Comparison of ENCODE assay signal across 1 cellular context in the genomic region with DNA sequence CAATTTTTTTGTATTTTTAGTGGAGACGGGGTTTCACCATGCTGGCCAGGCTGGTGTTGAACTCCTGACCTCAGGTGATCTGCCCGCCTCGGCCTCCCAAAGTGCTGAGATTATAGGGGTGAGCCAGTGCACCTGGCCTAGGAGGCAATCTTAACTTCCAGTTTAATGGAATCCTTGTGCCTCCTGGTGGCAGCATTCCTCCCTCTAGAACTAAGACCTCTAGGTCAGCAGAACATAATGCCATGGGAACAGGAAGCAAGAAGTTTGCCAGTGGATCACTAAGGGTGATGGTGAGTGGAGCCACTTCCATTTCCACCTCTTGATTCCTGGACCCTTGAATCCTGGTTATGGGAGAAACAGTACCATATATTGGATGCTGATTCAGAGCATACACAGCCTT.
TF ChIP-seq lines count a peak whose summit lies in the region.
"Not testable (repeated sequence)": the region's sequence is repeated elsewhere in the genome, so short reads cannot be mapped to it uniquely, and the experiment has no call there.

No MANE protein-coding gene starts in this region.

TF ChIP-seq in K562, 482 proteins besides CTCF, POLR2A, EP300 and RAD21:
- TF ChIP-seq MAFG (tag; conservative IDR thresholded peaks at IDR 0.05): peak; percentile 34
- TF ChIP-seq SMC3 (conservative IDR thresholded peaks at IDR 0.05; ENCODE audit: insufficient read depth, low read depth, low read length): peak; percentile 42; the same call in 1 of the 2 replicates
- peak; percentile 63 for TF ChIP-seq MAFK (IDR thresholded peaks at IDR 0.05; ENCODE audit: low read length)
- TF ChIP-seq, protein P1, sequence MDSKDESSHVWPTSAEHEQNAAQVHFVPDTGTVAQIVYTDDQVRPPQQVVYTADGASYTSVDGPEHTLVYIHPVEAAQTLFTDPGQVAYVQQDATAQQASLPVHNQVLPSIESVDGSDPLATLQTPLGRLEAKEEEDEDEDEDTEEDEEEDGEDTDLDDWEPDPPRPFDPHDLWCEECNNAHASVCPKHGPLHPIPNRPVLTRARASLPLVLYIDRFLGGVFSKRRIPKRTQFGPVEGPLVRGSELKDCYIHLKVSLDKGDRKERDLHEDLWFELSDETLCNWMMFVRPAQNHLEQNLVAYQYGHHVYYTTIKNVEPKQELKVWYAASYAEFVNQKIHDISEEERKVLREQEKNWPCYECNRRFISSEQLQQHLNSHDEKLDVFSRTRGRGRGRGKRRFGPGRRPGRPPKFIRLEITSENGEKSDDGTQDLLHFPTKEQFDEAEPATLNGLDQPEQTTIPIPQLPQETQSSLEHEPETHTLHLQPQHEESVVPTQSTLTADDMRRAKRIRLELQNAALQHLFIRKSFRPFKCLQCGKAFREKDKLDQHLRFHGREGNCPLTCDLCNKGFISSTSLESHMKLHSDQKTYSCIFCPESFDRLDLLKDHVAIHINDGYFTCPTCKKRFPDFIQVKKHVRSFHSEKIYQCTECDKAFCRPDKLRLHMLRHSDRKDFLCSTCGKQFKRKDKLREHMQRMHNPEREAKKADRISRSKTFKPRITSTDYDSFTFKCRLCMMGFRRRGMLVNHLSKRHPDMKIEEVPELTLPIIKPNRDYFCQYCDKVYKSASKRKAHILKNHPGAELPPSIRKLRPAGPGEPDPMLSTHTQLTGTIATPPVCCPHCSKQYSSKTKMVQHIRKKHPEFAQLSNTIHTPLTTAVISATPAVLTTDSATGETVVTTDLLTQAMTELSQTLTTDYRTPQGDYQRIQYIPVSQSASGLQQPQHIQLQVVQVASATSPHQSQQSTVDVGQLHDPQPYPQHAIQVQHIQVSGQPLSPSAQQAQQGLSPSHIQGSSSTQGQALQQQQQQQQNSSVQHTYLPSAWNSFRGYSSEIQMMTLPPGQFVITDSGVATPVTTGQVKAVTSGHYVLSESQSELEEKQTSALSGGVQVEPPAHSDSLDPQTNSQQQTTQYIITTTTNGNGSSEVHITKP (IDR thresholded peaks at IDR 0.05; ENCODE audit: partially characterized antibody): peak; percentile 37
- TF ChIP-seq ARID2 (IDR thresholded peaks at IDR 0.05): 0 out of 2 replicates have a peak, but pooled peaks have one; percentile 26
- peak; percentile 61; the same call in 1 of the 2 replicates for TF ChIP-seq ETV5 (CRISPR knock-in tag; IDR thresholded peaks at IDR 0.05; ENCODE audit: low read depth)
- peak; percentile 71 for TF ChIP-seq RFX1 (IDR thresholded peaks at IDR 0.05)
- TF ChIP-seq TCF3 (CRISPR knock-in tag; IDR thresholded peaks at IDR 0.05): 0 out of 2 replicates have a peak, but pooled peaks have one; percentile 24
- peak; percentile 37 to 38; a peak in 2 of 4 replicates for TF ChIP-seq KDM1A (IDR thresholded peaks at IDR 0.05)
- TF ChIP-seq ZNF316 (IDR thresholded peaks at IDR 0.05): peak; percentile 26; the same call in 1 of the 2 replicates
- TF ChIP-seq, protein P2, sequence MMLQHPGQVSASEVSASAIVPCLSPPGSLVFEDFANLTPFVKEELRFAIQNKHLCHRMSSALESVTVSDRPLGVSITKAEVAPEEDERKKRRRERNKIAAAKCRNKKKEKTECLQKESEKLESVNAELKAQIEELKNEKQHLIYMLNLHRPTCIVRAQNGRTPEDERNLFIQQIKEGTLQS (IDR thresholded peaks at IDR 0.05): not testable (repeated sequence)
- TF ChIP-seq, protein P2 (CRISPR knock-in tag; conservative IDR thresholded peaks at IDR 0.05): peak; percentile 58; the same call in 1 of the 2 replicates
- peak; percentile 34; the same call in 1 of the 2 replicates for TF ChIP-seq CTBP1 (IDR thresholded peaks at IDR 0.05; ENCODE audit: borderline replicate concordance)
- TF ChIP-seq RB1 (IDR thresholded peaks at IDR 0.05; ENCODE audit: low read depth): peak; percentile 30; the same call in 1 of the 2 replicates
- 0 out of 4 replicates have a peak, but pooled peaks of 1 of the 2 experiments have one; percentile 64 for TF ChIP-seq TEAD1 (CRISPR knock-in tag; IDR thresholded peaks at IDR 0.05)
- TF ChIP-seq ARID1B (IDR thresholded peaks at IDR 0.05): peak; percentile 9; the same call in 1 of the 2 replicates
- TF ChIP-seq, protein P3, sequence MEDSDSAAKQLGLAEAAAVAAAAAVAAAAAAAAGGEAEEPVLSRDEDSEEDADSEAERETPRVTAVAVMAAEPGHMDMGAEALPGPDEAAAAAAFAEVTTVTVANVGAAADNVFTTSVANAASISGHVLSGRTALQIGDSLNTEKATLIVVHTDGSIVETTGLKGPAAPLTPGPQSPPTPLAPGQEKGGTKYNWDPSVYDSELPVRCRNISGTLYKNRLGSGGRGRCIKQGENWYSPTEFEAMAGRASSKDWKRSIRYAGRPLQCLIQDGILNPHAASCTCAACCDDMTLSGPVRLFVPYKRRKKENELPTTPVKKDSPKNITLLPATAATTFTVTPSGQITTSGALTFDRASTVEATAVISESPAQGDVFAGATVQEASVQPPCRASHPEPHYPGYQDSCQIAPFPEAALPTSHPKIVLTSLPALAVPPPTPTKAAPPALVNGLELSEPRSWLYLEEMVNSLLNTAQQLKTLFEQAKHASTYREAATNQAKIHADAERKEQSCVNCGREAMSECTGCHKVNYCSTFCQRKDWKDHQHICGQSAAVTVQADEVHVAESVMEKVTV (CRISPR knock-in tag; IDR thresholded peaks at IDR 0.05): 0 out of 2 replicates have a peak, but pooled peaks have one; percentile 23
